ENCODE assay signal across 18 cellular contexts in the genomic region with DNA sequence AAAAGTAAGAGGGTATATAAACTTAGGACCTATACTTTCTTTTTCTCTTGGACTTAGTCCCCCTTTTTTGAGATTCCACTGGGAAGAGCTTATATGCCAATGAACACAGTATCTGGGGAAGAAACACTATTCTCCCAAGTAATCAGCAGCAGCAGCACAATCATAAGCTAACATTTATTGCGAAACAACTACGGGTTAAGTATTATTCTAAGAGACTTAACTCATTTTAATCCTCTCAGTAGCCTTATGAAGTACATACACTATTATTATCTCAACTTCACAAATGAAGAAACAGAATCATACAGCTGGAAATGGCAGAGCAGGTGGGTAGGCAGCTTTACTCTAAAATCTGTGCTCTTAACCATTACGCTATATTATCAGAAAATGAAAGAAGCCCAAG. TPM values are rescaled to one million over a fixed set of nuclear protein-coding genes. Genes with fewer than 3 reads are reported as not detected.
DNase-seq lines count a peak whose midpoint lies in the region; ATAC-seq, FAIRE-seq and TF ChIP-seq lines count a peak whose summit lies in the region.
"Had no signal": no experiment of that assay in that cellular context is flagged by ENCODE, and none has a peak within 500 bp of the region (broad histone marks: within the 10 kb centered on the region; RNA-seq: fewer than 3 reads in every experiment).

No MANE protein-coding gene starts in this region.

- intact Hi-C loops in lower lobe of right lung (cut with DNase I) = no loop called here

- TF ChIP-seq CTCF in D721Med (IDR thresholded peaks at IDR 0.05; ENCODE audit: insufficient read depth, missing control alignments) = no peak
- TF ChIP-seq CTCF in choroid plexus epithelial cell (conservative IDR thresholded peaks at IDR 0.05; ENCODE audit: low read depth, low read length) = no peak
- TF ChIP-seq CTCF in lower lobe of right lung (IDR thresholded peaks at IDR 0.05) = no peak
- no peak for TF ChIP-seq CTCF in MM.1S (IDR thresholded peaks at IDR 0.05; ENCODE audit: low read length)

- in situ Hi-C loops in GM23248 (cut with MboI) (no loop called here), ACHN (cut with HindIII; ENCODE audit: low pct_ligation_motif_present, low pct_unique_long_range_greater_than_20kb, low sequenced_read_pairs) (no loop called here)

- peak in 1 of 2 donors; percentile 28 for ATAC-seq in lower lobe of right lung

- no peaks in the 10 kb centered on the region for H3K9me2 ChIP-seq in GM23248 (ENCODE audit: insufficient read depth)
- no peaks in the 10 kb centered on the region for H3K9me2 ChIP-seq in MM.1S (replicated peaks; ENCODE audit: insufficient read depth, low read length)

- FAIRE-seq in D721Med (lab: Jason Lieb, UNC) = peak; percentile 75
- FAIRE-seq: GM12892, GM18507 had no signal

- H3K9ac ChIP-seq in GM23248 = no peak overlapping the region
- no peak overlapping the region for H3K9ac ChIP-seq in MM.1S (ENCODE audit: low read length)
- H3K9ac ChIP-seq: KMS-11 had no signal

- DNase-seq in D721Med (ENCODE audit: insufficient read length, low spot score) = peak; percentile 61
- DNase-seq in GM23248 = peak; percentile 26
- peak; percentile 28 for DNase-seq in choroid plexus epithelial cell (ENCODE audit: low read depth)
- no peak for DNase-seq in lower lobe of right lung
- DNase-seq in ACHN = no peak
- no peak for DNase-seq in RPMI8226
- DNase-seq in MM.1S = no peak
- DNase-seq: AML-193, DMS79, GOT3, NCI-H1436, NCI-H1930, NCI-H226, NCI-H524 treated with DMSO at 0.1 percent for 48 hours had no signal

- H3K4me1 ChIP-seq in GM23248 (ENCODE audit: insufficient read depth) (no peaks in the 10 kb centered on the region), lower lobe of right lung (peaks cover 37% of the 10 kb centered on the region), MM.1S (ENCODE audit: low read length) (no peaks in the 10 kb centered on the region)

- H3K27me3 ChIP-seq in GM23248 (replicated peaks; ENCODE audit: insufficient read depth) (no peaks in the 10 kb centered on the region), lower lobe of right lung (ENCODE audit: low read depth) (no peaks in the 10 kb centered on the region), MM.1S (replicated peaks; ENCODE audit: insufficient read depth, low read length) (no peaks in the 10 kb centered on the region)

- H3K4me3 ChIP-seq in GM23248 (no peak overlapping the region), choroid plexus epithelial cell (ENCODE audit: low read depth, low read length) (no peak overlapping the region), lower lobe of right lung (no peak overlapping the region), MM.1S (ENCODE audit: low read length) (no peak overlapping the region)

- H3K4me2 ChIP-seq in GM23248 (ENCODE audit: unreplicated experiment) (no peak overlapping the region), MM.1S (ENCODE audit: low read depth, low read length) (no peak overlapping the region)
- H3K4me2 ChIP-seq: KMS-11 had no signal

- H2AFZ ChIP-seq in GM23248 = no peak overlapping the region
- no peak overlapping the region for H2AFZ ChIP-seq in MM.1S (ENCODE audit: low read length)

- H3F3A ChIP-seq in GM23248 (ENCODE audit: insufficient read depth) = peaks cover 40% of the 10 kb centered on the region; the same call in 1 of the 2 replicates
- H3F3A ChIP-seq in MM.1S (ENCODE audit: insufficient read depth, low read length) = no peaks in the 10 kb centered on the region

- H3K27ac ChIP-seq in GM23248 (no peak overlapping the region), lower lobe of right lung (peak overlapping the region; percentile 53), MM.1S (ENCODE audit: low read length) (no peak overlapping the region)
- H3K27ac ChIP-seq: C4-2B, KMS-11 had no signal

- WGBS in GM23248 (ENCODE audit: low coverage in 1 of 2, low lambda C conversion rate in 2 of 2, missing lambda C conversion rate in 2 of 2), 2 experiments = 75 to 77% methylated on average over 3 of the region's 3 CpGs

- H3K36me3 ChIP-seq in GM23248 (ENCODE audit: low read depth) = peaks cover 91% of the 10 kb centered on the region
- H3K36me3 ChIP-seq in lower lobe of right lung = peaks cover 98% of the 10 kb centered on the region
- H3K36me3 ChIP-seq in MM.1S (replicated peaks; ENCODE audit: insufficient read depth, low read length) = peaks cover 32% of the 10 kb centered on the region

- no peaks in the 10 kb centered on the region for H4K20me1 ChIP-seq in GM23248 (ENCODE audit: insufficient read depth)
- no peaks in the 10 kb centered on the region for H4K20me1 ChIP-seq in MM.1S (ENCODE audit: insufficient read depth, low read length)

- no peaks in the 10 kb centered on the region for H3K9me3 ChIP-seq in GM23248 (ENCODE audit: low read depth)
- no peaks in the 10 kb centered on the region for H3K9me3 ChIP-seq in lower lobe of right lung
- H3K9me3 ChIP-seq in MM.1S (replicated peaks; ENCODE audit: insufficient read depth, low read length) = no peaks in the 10 kb centered on the region

- H3K79me2 ChIP-seq in GM23248 (ENCODE audit: insufficient read depth) = peaks cover 13% of the 10 kb centered on the region
- H3K79me2 ChIP-seq in MM.1S (ENCODE audit: low read length) = no peaks in the 10 kb centered on the region

RNA-seq across cellular contexts. Expression of a gene that starts 27.9 kb away (rescaled TPM):
- total RNA-seq in GM23248 (2014; rRNA removed; shearing (Covaris generic)) = 13.0 and 24.7 TPM in 2 replicates
- polyA plus RNA-seq in GM23248 (2016; fragmentation: Nextera tagmentation; extraction: Ambion mirVana) = 19.0 and 23.2 TPM in 2 replicates
- total RNA-seq in lower lobe of right lung = 112 TPM

RNA-seq across cellular contexts. Expression of a gene that starts 43.5 kb away (rescaled TPM):
- 456 and 505 TPM in 2 replicates for total RNA-seq in GM23248 (2014; rRNA removed; shearing (Covaris generic))
- 826 and 857 TPM in 2 replicates for polyA plus RNA-seq in GM23248 (2016; fragmentation: Nextera tagmentation; extraction: Ambion mirVana)
- 319 TPM for total RNA-seq in lower lobe of right lung

Comparison
In these comparisons a context has a peak if more than half of its experiments do, and no peak if none do; other contexts are left out.
1. DNase-seq: peak in D721Med (single experiment), GM23248 (single experiment) and choroid plexus epithelial cell (single experiment); none in lower lobe of right lung (single experiment), ACHN (single experiment), RPMI8226 (single experiment) and MM.1S (single experiment).